Comparison of ENCODE assay signal across 22 cellular contexts in the genomic region with DNA sequence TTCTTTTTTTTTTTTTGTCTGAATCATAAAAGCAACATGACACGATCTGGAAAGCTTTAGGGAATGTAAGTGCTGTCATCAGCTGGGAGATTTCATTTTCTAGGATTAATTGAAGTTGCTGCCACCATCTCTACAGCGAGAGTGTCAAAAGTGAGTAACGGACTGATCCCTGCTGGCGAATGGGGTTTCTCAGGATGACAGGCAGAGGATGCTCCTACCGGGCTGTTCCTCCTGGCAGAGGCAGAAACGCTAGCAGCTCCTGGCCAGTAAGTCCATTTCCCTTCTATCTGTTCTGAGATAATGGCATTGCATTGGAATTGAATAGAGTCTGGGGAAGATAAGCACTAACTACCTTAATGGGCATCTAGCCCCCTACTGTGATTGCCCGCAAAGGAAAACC.
DNase-seq lines count a peak whose midpoint lies in the region; ATAC-seq, FAIRE-seq and TF ChIP-seq lines count a peak whose summit lies in the region.
"Had no signal": no experiment of that assay in that cellular context is flagged by ENCODE, and none has a peak within 500 bp of the region (broad histone marks: within the 10 kb centered on the region; RNA-seq: fewer than 3 reads in every experiment).

No MANE protein-coding gene starts in this region.

- H3K9ac ChIP-seq in astrocyte (ENCODE audit: low read length): no peak overlapping the region

- H3K4me2 ChIP-seq in astrocyte (ENCODE audit: low read length) (peak overlapping the region; percentile 37), OCI-LY7 (ENCODE audit: low read length) (no peak overlapping the region)

- intact Hi-C loops in testis (cut with DNase I; ENCODE audit: low total_unique reads) (no loop called here), OCI-LY7 (cut with micrococcal nuclease; ENCODE audit: unreplicated experiment) (no loop called here)

- no peaks in the 10 kb centered on the region for H3K9me2 ChIP-seq in OCI-LY7 (ENCODE audit: insufficient read depth, low read length)

- no peak overlapping the region for H3K4me3 Mint-ChIP-seq in astrocyte (ENCODE audit: unreplicated experiment)
- H3K4me3 Mint-ChIP-seq in natural killer cell treated with Interleukin-12 subunit alpha and Interleukin-12 subunit beta and Interleukin-15 and Interleukin-18, amount 100 ng/mL, for 72 hours: no peak overlapping the region
- H3K4me3 Mint-ChIP-seq: CD4-positive, CD25-positive, alpha-beta regulatory T cell; T-helper 17 cell had no signal

- H3K79me2 ChIP-seq in astrocyte (ENCODE audit: insufficient read depth, low read length) (no peaks in the 10 kb centered on the region), OCI-LY7 (ENCODE audit: insufficient read depth, low read depth, low read length) (no peaks in the 10 kb centered on the region)

- DNase-seq in BE2C (peak; percentile 43), HEK293T (ENCODE audit: extremely low spot score) (no peak), astrocyte (ENCODE audit: low read depth) (peak; percentile 65), iPS-NIHi7 (ENCODE audit: extremely low spot score) (peak; percentile 52), NCI-H226 (no peak), testis (no peak), OCI-LY7 (ENCODE audit: low spot score) (no peak)
- DNase-seq in natural killer cell treated with Interleukin-12 subunit alpha and Interleukin-12 subunit beta and Interleukin-15 and Interleukin-18, amount 100 ng/mL, for 72 hours (ENCODE audit: low spot score): no peak
- DNase-seq: activated T-cell treated with anti-CD3 and anti-CD28 coated beads, Interleukin-2, amount 50 U/mL, for 1 hour; adrenal gland; CD4-positive, CD25-positive, alpha-beta regulatory T cell; central memory CD4-positive, alpha-beta T cell; heart right ventricle; mesenchymal stem cell; NCI-H1417 treated with DMSO at 0.1 percent for 48 hours; NCI-H510A treated with DMSO at 0.1 percent for 48 hours; stomach; T-helper 17 cell; transverse colon had no signal

- H4K20me1 ChIP-seq in astrocyte (ENCODE audit: insufficient read depth, low read length) (no peaks in the 10 kb centered on the region), OCI-LY7 (ENCODE audit: insufficient read depth, low read length) (no peaks in the 10 kb centered on the region)

- BruUV-seq in OCI-LY7 (replicated peaks; lab: Mats Ljungman, UMichigan): no TSS peak

- H3K27ac ChIP-seq in astrocyte (ENCODE audit: low read depth, low read length): no peak overlapping the region
- H3K27ac ChIP-seq in testis: no peak overlapping the region
- no peak overlapping the region for H3K27ac ChIP-seq in OCI-LY7 (ENCODE audit: low read depth, low read length, poor library complexity, severe bottlenecking)
- H3K27ac ChIP-seq: adrenal gland, heart right ventricle, right atrium auricular region, stomach, transverse colon had no signal

- H2AFZ ChIP-seq in astrocyte (ENCODE audit: low read depth, low read length): no peak overlapping the region
- H2AFZ ChIP-seq in OCI-LY7 (ENCODE audit: low read length): no peak overlapping the region

- H3K9me3 Mint-ChIP-seq in astrocyte (ENCODE audit: unreplicated experiment): no peaks in the 10 kb centered on the region
- H3K9me3 Mint-ChIP-seq in natural killer cell treated with Interleukin-12 subunit alpha and Interleukin-12 subunit beta and Interleukin-15 and Interleukin-18, amount 100 ng/mL, for 72 hours: no peaks in the 10 kb centered on the region

- H3K36me3 ChIP-seq in BE2C (no peaks in the 10 kb centered on the region), astrocyte (ENCODE audit: insufficient read depth, low read length) (no peaks in the 10 kb centered on the region), testis (ENCODE audit: low read depth, missing control alignments) (no peaks in the 10 kb centered on the region), OCI-LY7 (ENCODE audit: insufficient read depth, low read length) (no peaks in the 10 kb centered on the region)
- H3K36me3 ChIP-seq: adrenal gland, heart right ventricle, right atrium auricular region, stomach, transverse colon had no signal

- no peak overlapping the region for H3K27ac Mint-ChIP-seq in astrocyte (ENCODE audit: unreplicated experiment)
- H3K27ac Mint-ChIP-seq in natural killer cell treated with Interleukin-12 subunit alpha and Interleukin-12 subunit beta and Interleukin-15 and Interleukin-18, amount 100 ng/mL, for 72 hours: no peak overlapping the region
- H3K27ac Mint-ChIP-seq: CD4-positive, CD25-positive, alpha-beta regulatory T cell; T-helper 17 cell had no signal

- POLR2A ChIA-PET in HEK293T (lab: Yijun Ruan, JAX): no interaction called here
- POLR2A ChIA-PET in OCI-LY7 (lab: Charles Lee): interaction anchor here (0.7 kb wide), 1 partner anchor 27 kb away, joined by 3 read pairs; no protein-coding TSS in a partner anchor

- H3K36me3 Mint-ChIP-seq in astrocyte (ENCODE audit: low read depth, unreplicated experiment): peaks cover 2% of the 10 kb centered on the region
- no peaks in the 10 kb centered on the region for H3K36me3 Mint-ChIP-seq in natural killer cell treated with Interleukin-12 subunit alpha and Interleukin-12 subunit beta and Interleukin-15 and Interleukin-18, amount 100 ng/mL, for 72 hours
- H3K36me3 Mint-ChIP-seq: CD4-positive, CD25-positive, alpha-beta regulatory T cell had no signal

- FAIRE-seq in astrocyte (lab: Jason Lieb, UNC): no peak
- FAIRE-seq: D721Med, endothelial cell of umbilical vein had no signal

- TF ChIP-seq CTCF in BE2C (IDR thresholded peaks at IDR 0.05; ENCODE audit: low read depth, low read length) (no peak), astrocyte (IDR thresholded peaks at IDR 0.05; ENCODE audit: insufficient read depth, low read depth, low read length) (no peak), testis (IDR thresholded peaks at IDR 0.05) (no peak), OCI-LY7 (conservative IDR thresholded peaks at IDR 0.05; ENCODE audit: low read length) (no peak)

- CTCF ChIA-PET in HEK293T (lab: Yijun Ruan, JAX) (interaction anchor here (1.0 kb wide), 1 partner anchor 16 kb away, joined by 3 read pairs; no protein-coding TSS in a partner anchor), OCI-LY7 (lab: Charles Lee; ENCODE audit: unreplicated experiment) (no interaction called here)

- H3K9me3 ChIP-seq in BE2C (no peaks in the 10 kb centered on the region), astrocyte (ENCODE audit: insufficient read depth, low read depth, low read length) (no peaks in the 10 kb centered on the region), testis (no peaks in the 10 kb centered on the region), OCI-LY7 (ENCODE audit: low read length) (no peaks in the 10 kb centered on the region)
- H3K9me3 ChIP-seq: adrenal gland, heart right ventricle, right atrium auricular region, stomach, transverse colon had no signal

- no peak for ATAC-seq in natural killer cell treated with Interleukin-12 subunit alpha and Interleukin-12 subunit beta and Interleukin-15 and Interleukin-18, amount 100 ng/mL, for 72 hours
- ATAC-seq: heart right ventricle, T-helper 17 cell had no signal

- WGBS in testis, 2 donors: 62 to 67% methylated on average over 7 of the region's 7 CpGs

- H3K27me3 ChIP-seq in BE2C (no peaks in the 10 kb centered on the region), astrocyte (ENCODE audit: insufficient read depth, low read length) (peaks cover 65% of the 10 kb centered on the region), testis (no peaks in the 10 kb centered on the region)

- peaks cover 59% of the 10 kb centered on the region for H3K27me3 Mint-ChIP-seq in astrocyte (ENCODE audit: low read depth, unreplicated experiment)
- H3K27me3 Mint-ChIP-seq in natural killer cell treated with Interleukin-12 subunit alpha and Interleukin-12 subunit beta and Interleukin-15 and Interleukin-18, amount 100 ng/mL, for 72 hours: peaks cover 14 to 25% of the 10 kb centered on the region in 2 donors

- no peak for TF ChIP-seq POLR2A in testis (IDR thresholded peaks at IDR 0.05)

- H3K4me3 ChIP-seq in BE2C (ENCODE audit: low read depth, low read length) (no peak overlapping the region), astrocyte (ENCODE audit: insufficient read depth, low read depth, low read length) (no peak overlapping the region), testis (no peak overlapping the region), OCI-LY7 (ENCODE audit: low read depth, low read length, poor library complexity, severe bottlenecking) (no peak overlapping the region)
- H3K4me3 ChIP-seq: adrenal gland, heart right ventricle, right atrium auricular region, stomach, transverse colon had no signal

- H3K4me1 Mint-ChIP-seq in astrocyte (ENCODE audit: low read depth, unreplicated experiment): no peaks in the 10 kb centered on the region
- H3K4me1 Mint-ChIP-seq in natural killer cell treated with Interleukin-12 subunit alpha and Interleukin-12 subunit beta and Interleukin-15 and Interleukin-18, amount 100 ng/mL, for 72 hours (ENCODE audit: low read depth in 2 of 2): peaks cover 0 to 8% of the 10 kb centered on the region in 2 donors
- H3K4me1 Mint-ChIP-seq: CD4-positive, CD25-positive, alpha-beta regulatory T cell had no signal

- no peaks in the 10 kb centered on the region; the same call in 1 of the 2 replicates for H3K4me1 ChIP-seq in BE2C
- peaks cover 5% of the 10 kb centered on the region for H3K4me1 ChIP-seq in astrocyte (ENCODE audit: insufficient read depth, low read length)
- peaks cover 4% of the 10 kb centered on the region for H3K4me1 ChIP-seq in testis
- no peaks in the 10 kb centered on the region for H3K4me1 ChIP-seq in OCI-LY7 (ENCODE audit: insufficient read depth, low read length, poor library complexity, severe bottlenecking)
- H3K4me1 ChIP-seq: adrenal gland had no signal

TF ChIP-seq in HEK293T, 16 proteins besides CTCF, POLR2A, EP300 and RAD21:
- TF ChIP-seq LEF1 (IDR thresholded peaks at IDR 0.05; ENCODE audit: borderline replicate concordance): no peak
- peak; percentile 33; the same call in 1 of the 2 replicates for TF ChIP-seq ZNF384 (IDR thresholded peaks at IDR 0.05)

Comparison
In these comparisons a context has a peak if more than half of its experiments do, and no peak if none do; other contexts are left out.
1. DNase-seq: peak in BE2C (single experiment), astrocyte (single experiment) and iPS-NIHi7 (single experiment); none in HEK293T (single experiment), NCI-H226 (single experiment), testis (single experiment), natural killer cell treated with Interleukin-12 subunit alpha and Interleukin-12 subunit beta and Interleukin-15 and Interleukin-18, amount 100 ng/mL, for 72 hours (single experiment) and OCI-LY7 (single experiment).